In the genomic region with DNA sequence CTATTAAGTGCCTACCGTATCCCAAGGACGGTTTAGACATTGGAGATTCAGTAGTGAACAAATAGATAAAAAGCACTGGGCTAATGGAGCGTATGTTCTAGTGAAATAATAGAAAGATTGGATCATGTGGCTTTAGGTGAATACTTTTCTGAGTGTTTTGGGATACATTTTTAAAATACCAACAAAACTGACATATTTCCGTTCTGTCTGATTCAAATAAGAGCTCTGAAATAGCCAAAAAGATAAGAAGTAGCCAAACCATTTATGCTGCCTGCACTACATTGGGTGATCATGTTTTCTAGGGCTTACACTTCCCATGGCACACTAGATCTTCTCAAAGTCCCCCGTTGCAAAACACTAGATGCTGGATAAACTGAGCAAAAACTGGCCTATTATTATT, we compare ENCODE assay signal across 17 cellular contexts. TPM values are rescaled to one million over a fixed set of nuclear protein-coding genes. Genes with fewer than 3 reads are reported as not detected.
DNase-seq lines count a peak whose midpoint lies in the region; ATAC-seq and TF ChIP-seq lines count a peak whose summit lies in the region.
"Had no signal": no experiment of that assay in that cellular context is flagged by ENCODE, and none has a peak within 500 bp of the region (broad histone marks: within the 10 kb centered on the region; RNA-seq: fewer than 3 reads in every experiment).

No MANE protein-coding gene starts in this region.

- peak overlapping the region; percentile 12 to 55 for H3K27ac ChIP-seq in right atrium auricular region
- peak overlapping the region; percentile 86 to 98 for H3K27ac ChIP-seq in coronary artery
- H3K27ac ChIP-seq: C4-2B, KMS-11 had no signal

- H3K4me1 ChIP-seq in right atrium auricular region, result peaks cover 0 to 78% of the 10 kb centered on the region in 2 donors

- intact Hi-C loops in left cardiac atrium (cut with DNase I), result no loop called here

- H3K9me3 Mint-ChIP-seq in osteocyte (ENCODE audit: unreplicated experiment), result no peaks in the 10 kb centered on the region

- TF ChIP-seq CTCF in right atrium auricular region (IDR thresholded peaks at IDR 0.05), result no peak
- TF ChIP-seq CTCF in coronary artery (IDR thresholded peaks at IDR 0.05), result no peak
- no peak for TF ChIP-seq CTCF in osteocyte (IDR thresholded peaks at IDR 0.05)

- H3K27ac Mint-ChIP-seq in osteocyte (ENCODE audit: unreplicated experiment), result peak overlapping the region; percentile 95

- no peaks in the 10 kb centered on the region for H3K36me3 ChIP-seq in right atrium auricular region

- no peaks in the 10 kb centered on the region for H3K27me3 Mint-ChIP-seq in osteocyte (ENCODE audit: unreplicated experiment)

- no peaks in the 10 kb centered on the region for H3K9me3 ChIP-seq in right atrium auricular region

- no peak overlapping the region for H3K4me3 ChIP-seq in right atrium auricular region
- peak overlapping the region; percentile 41 for H3K4me3 ChIP-seq in coronary artery

- ATAC-seq in left cardiac atrium (no peak), GM21447 (IDR thresholded peaks at IDR 0.05; ENCODE audit: unreplicated experiment) (no peak), HG03108 (IDR thresholded peaks at IDR 0.05; ENCODE audit: unreplicated experiment) (no peak)
- ATAC-seq: HepG2 had no signal

- peaks cover 54% of the 10 kb centered on the region for H3K36me3 Mint-ChIP-seq in osteocyte (ENCODE audit: unreplicated experiment)

- H3K27me3 ChIP-seq in right atrium auricular region, result no peaks in the 10 kb centered on the region

- DNase-seq in right atrium auricular region (ENCODE audit: low spot score) (no peak), left cardiac atrium (no peak), coronary artery (ENCODE audit: low spot score) (no peak), osteocyte (ENCODE audit: extremely low spot score, unreplicated experiment) (no peak), NCI-H2107 treated with DMSO at 0.1 percent for 48 hours (lab: John Stamatoyannopoulos, UW; ENCODE audit: unreplicated experiment) (no peak), NAMALWA (ENCODE audit: low spot score) (no peak)
- DNase-seq: DMS 273 treated with DMSO at 0.1 percent for 48 hours, GDM1, NCI-H1092 treated with DMSO at 0.1 percent for 48 hours, NCI-H2081 treated with DMSO at 0.1 percent for 48 hours, NCI-H524 treated with DMSO at 0.1 percent for 48 hours had no signal

- H3K4me1 Mint-ChIP-seq in osteocyte (ENCODE audit: unreplicated experiment), result peaks cover 97% of the 10 kb centered on the region

- H3K4me3 Mint-ChIP-seq in osteocyte (ENCODE audit: unreplicated experiment), result no peak overlapping the region

RNA-seq across cellular contexts. Expression of a gene that starts 14.2 kb away (rescaled TPM):
- 100 to 1,000 TPM; 866 to 898 TPM for total RNA-seq in right atrium auricular region
- 100 to 1,000 TPM; 580 to 792 TPM for total RNA-seq in left cardiac atrium
- 3,484 and 3,576 TPM in 2 replicates for total RNA-seq in osteocyte
- total RNA-seq: A673 had no signal
